In the genomic region with DNA sequence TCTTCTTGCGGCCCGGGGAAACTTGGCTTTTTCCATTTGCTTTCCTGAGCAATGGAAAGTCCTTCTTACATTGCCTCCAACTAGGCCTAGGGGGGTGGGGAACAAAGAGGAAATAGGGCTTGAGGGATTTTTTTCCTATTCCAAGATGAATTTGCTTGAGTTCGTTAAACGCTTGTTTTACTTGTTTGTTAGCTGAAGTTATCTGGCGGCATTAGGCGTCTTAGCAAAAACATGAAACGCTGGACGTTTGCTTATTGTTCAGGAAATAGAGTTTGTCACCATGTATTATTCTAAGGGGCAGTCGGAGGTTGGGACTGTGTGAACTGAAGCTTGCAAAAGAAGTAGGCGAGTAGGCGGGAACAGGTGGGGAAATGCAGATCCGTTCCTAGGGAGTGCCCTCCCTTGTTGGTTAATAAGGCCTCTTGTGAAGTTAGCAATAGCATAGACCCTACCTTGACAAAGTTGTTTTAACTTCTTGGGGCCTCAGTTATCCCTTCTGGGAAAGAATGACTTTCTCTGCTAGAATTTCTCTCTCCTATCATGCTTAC, we compare ENCODE assay signal across 8 cellular contexts. TPM values are rescaled to one million over a fixed set of nuclear protein-coding genes. Genes with fewer than 3 reads are reported as not detected.
DNase-seq lines count a peak whose midpoint lies in the region; ATAC-seq and TF ChIP-seq lines count a peak whose summit lies in the region.

No MANE protein-coding gene starts in this region.

- POLR2A ChIA-PET in naive thymus-derived CD4-positive, alpha-beta T cell (lab: Charles Lee) = no interaction called here

- peaks cover 41% of the 10 kb centered on the region for H3K4me1 ChIP-seq in HUES6 (ENCODE audit: control insufficient read depth, insufficient read depth, low read length)
- peaks cover 0 to 16% of the 10 kb centered on the region in 2 donors for H3K4me1 ChIP-seq in naive thymus-derived CD4-positive, alpha-beta T cell (ENCODE audit: control insufficient read depth in 2 of 2, insufficient read depth in 2 of 2, low read length in 2 of 2)

- H3K4me3 Mint-ChIP-seq in CD14-positive monocyte = peak overlapping the region; percentile 77 to 89
- H3K4me3 Mint-ChIP-seq in naive thymus-derived CD4-positive, alpha-beta T cell = peak overlapping the region; percentile 26 to 76 (median 60)

- H3K36me3 Mint-ChIP-seq in CD14-positive monocyte = peaks cover 5 to 9% of the 10 kb centered on the region in 2 donors
- H3K36me3 Mint-ChIP-seq in naive thymus-derived CD4-positive, alpha-beta T cell = peaks cover 0 to 3% (median 0%) of the 10 kb centered on the region in 5 donors

- intact Hi-C loops in CD14-positive monocyte (cut with micrococcal nuclease) = loop anchor here in 1 of 2 donors (10.0 kb wide), 2 partner anchors 88 to 118 kb away; no protein-coding TSS in a partner anchor
- intact Hi-C loops in naive thymus-derived CD4-positive, alpha-beta T cell (cut with micrococcal nuclease) = loop anchor here in 1 of 2 donors (10.0 kb wide), 1 partner anchor 48 kb away; no protein-coding TSS in a partner anchor

- H3K27ac ChIP-seq in HUES6 (ENCODE audit: low read depth, low read length) (no peak overlapping the region), caudate nucleus (ENCODE audit: low read depth, low read length) (peak overlapping the region; percentile 83)
- no peak overlapping the region for H3K27ac ChIP-seq in naive thymus-derived CD4-positive, alpha-beta T cell (ENCODE audit: low read depth, low read length)

- H3K4me3 ChIP-seq in HUES6 (ENCODE audit: low read depth, low read length) = peak overlapping the region; percentile 91
- H3K4me3 ChIP-seq in naive thymus-derived CD4-positive, alpha-beta T cell (ENCODE audit: low read length) = no peak overlapping the region

- ATAC-seq in naive thymus-derived CD4-positive, alpha-beta T cell = no peak
- no peak for ATAC-seq in GM18861 (IDR thresholded peaks at IDR 0.05; ENCODE audit: unreplicated experiment)
- ATAC-seq in GM18519 (IDR thresholded peaks at IDR 0.05; ENCODE audit: low FRiP score, unreplicated experiment) = no peak
- no peak for ATAC-seq in HG02642 (IDR thresholded peaks at IDR 0.05; ENCODE audit: poor library complexity, unreplicated experiment)

- H3K27me3 Mint-ChIP-seq in CD14-positive monocyte (ENCODE audit: low read depth in 3 of 3) = peaks cover 55 to 74% (median 56%) of the 10 kb centered on the region in 3 donors
- H3K27me3 Mint-ChIP-seq in naive thymus-derived CD4-positive, alpha-beta T cell = peaks cover 28 to 43% (median 37%) of the 10 kb centered on the region in 5 donors

- peaks cover 23% of the 10 kb centered on the region for H3K4me1 Mint-ChIP-seq in CD14-positive monocyte
- H3K4me1 Mint-ChIP-seq in naive thymus-derived CD4-positive, alpha-beta T cell = peaks cover 0 to 29% (median 15%) of the 10 kb centered on the region in 7 donors

- H3K9ac ChIP-seq in HUES6 (ENCODE audit: low read length) = peak overlapping the region; percentile 85

- no peak overlapping the region for H3K27ac Mint-ChIP-seq in CD14-positive monocyte
- no peak overlapping the region for H3K27ac Mint-ChIP-seq in naive thymus-derived CD4-positive, alpha-beta T cell

- peaks cover 0 to 21% (median 9%) of the 10 kb centered on the region in 7 donors for H3K9me3 Mint-ChIP-seq in CD14-positive monocyte
- no peaks in the 10 kb centered on the region for H3K9me3 Mint-ChIP-seq in naive thymus-derived CD4-positive, alpha-beta T cell

- H3K9me3 ChIP-seq in HUES6 (ENCODE audit: control insufficient read depth, insufficient read depth, low read depth, low read length) = no peaks in the 10 kb centered on the region
- no peaks in the 10 kb centered on the region for H3K9me3 ChIP-seq in naive thymus-derived CD4-positive, alpha-beta T cell (ENCODE audit: control insufficient read depth in 2 of 3, low read length in 3 of 3)

- H3K36me3 ChIP-seq in HUES6 (ENCODE audit: control insufficient read depth, insufficient read depth, low read length) = no peaks in the 10 kb centered on the region
- no peaks in the 10 kb centered on the region for H3K36me3 ChIP-seq in naive thymus-derived CD4-positive, alpha-beta T cell (ENCODE audit: control insufficient read depth in 2 of 3, insufficient read depth in 3 of 3, low read length in 3 of 3)

- CTCF ChIA-PET in naive thymus-derived CD4-positive, alpha-beta T cell (lab: Charles Lee) = interaction anchor here (1.3 kb wide), 1 partner anchor 276 kb away, joined by 3 read pairs; no protein-coding TSS in a partner anchor

- TF ChIP-seq CTCF in CD14-positive monocyte (IDR thresholded peaks at IDR 0.05) = no peak

- peaks cover 12% of the 10 kb centered on the region; the same call in 1 of the 2 replicates for H3K27me3 ChIP-seq in HUES6 (ENCODE audit: control insufficient read depth, insufficient read depth, low read length)
- H3K27me3 ChIP-seq in naive thymus-derived CD4-positive, alpha-beta T cell (ENCODE audit: control insufficient read depth in 2 of 2, insufficient read depth in 2 of 2, low read length in 2 of 2) = peaks cover 3 to 9% of the 10 kb centered on the region in 2 donors

- no peak for DNase-seq in CD14-positive monocyte (ENCODE audit: low spot score)
- DNase-seq in caudate nucleus (lab: John Stamatoyannopoulos, UW) = no peak
- DNase-seq in naive thymus-derived CD4-positive, alpha-beta T cell = no peak
- no peak for DNase-seq in H4 (ENCODE audit: low spot score)

RNA-seq across cellular contexts. Expression of a gene that starts 1.9 kb away (rescaled TPM):
- under 1 TPM in 1 of 2 donors, not detected in 1; 0.09 TPM for polyA plus RNA-seq in CD14-positive monocyte
- 1 to 10 TPM in 1 of 5 experiments, under 1 TPM in 3, not detected in 1; 0.11 to 5.7 (median 0.58) TPM for total RNA-seq in naive thymus-derived CD4-positive, alpha-beta T cell
- polyA plus RNA-seq in naive thymus-derived CD4-positive, alpha-beta T cell = not detected
- 9.6 and 11.7 TPM in 2 replicates for total RNA-seq in H4 (2014; rRNA removed; shearing (Covaris generic))
